ENCODE assay signal across 27 cellular contexts in the genomic region with DNA sequence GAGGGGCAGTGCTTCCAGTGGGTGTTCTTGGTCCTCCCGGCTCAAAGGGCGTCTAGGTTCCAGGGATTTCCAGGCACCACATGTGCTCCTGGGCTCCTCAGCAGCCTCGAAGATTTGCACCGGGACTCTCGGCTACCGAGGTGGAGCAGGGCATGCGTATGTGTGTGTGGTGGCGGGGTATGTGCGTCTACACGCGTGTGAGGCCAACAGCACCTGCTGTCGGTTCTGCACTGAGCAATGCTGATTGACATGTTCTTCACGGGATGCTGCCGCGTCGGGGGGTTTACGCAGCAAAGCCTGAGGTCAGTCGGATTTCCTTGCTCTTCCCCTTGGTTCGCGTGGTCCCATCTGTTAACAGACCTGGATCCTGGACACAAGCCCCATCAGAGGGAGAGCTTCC.
"Had no signal": no experiment of that assay in that cellular context is flagged by ENCODE, and none has a peak within 500 bp of the region (broad histone marks: within the 10 kb centered on the region; RNA-seq: fewer than 3 reads in every experiment).

No MANE protein-coding gene starts in this region.

- H3K27me3 ChIP-seq: ascending aorta, brain microvascular endothelial cell, sigmoid colon had no signal

- ATAC-seq: activated CD4-positive, alpha-beta T cell treated with anti-CD3 and anti-CD28 coated beads for 36 hours; activated naive CD4-positive, alpha-beta T cell treated with anti-CD3 and anti-CD28 coated beads, Interleukin-2, amount 50 U/mL, for 72 hours; effector memory CD8-positive, alpha-beta T cell; esophagus mucosa; left cardiac atrium; T-cell had no signal

- H3K27ac Mint-ChIP-seq: activated B cell treated with CpG ODN at 0.5 μM for 24 hours; activated CD4-positive, alpha-beta T cell treated with anti-CD3 and anti-CD28 coated beads for 36 hours; memory B cell; progenitor cell of endocrine pancreas; T-cell; type B pancreatic cell had no signal

- H3K36me3 ChIP-seq: ascending aorta, brain microvascular endothelial cell, sigmoid colon, thoracic aorta had no signal

- H3K9me3 Mint-ChIP-seq: activated B cell treated with CpG ODN at 0.5 μM for 24 hours; activated naive CD4-positive, alpha-beta T cell treated with anti-CD3 and anti-CD28 coated beads, Interleukin-2, amount 50 U/mL, for 72 hours; effector memory CD8-positive, alpha-beta T cell; memory B cell; neural crest cell; type B pancreatic cell had no signal

- H3K4me3 ChIP-seq: ascending aorta, sigmoid colon, smooth muscle cell, thoracic aorta had no signal

- H3K36me3 Mint-ChIP-seq: activated naive CD4-positive, alpha-beta T cell treated with anti-CD3 and anti-CD28 coated beads, Interleukin-2, amount 50 U/mL, for 72 hours; memory B cell; T-cell; type B pancreatic cell had no signal

- H3K27ac ChIP-seq: ascending aorta, brain microvascular endothelial cell, sigmoid colon, thoracic aorta had no signal

- DNase-seq: activated B cell treated with CpG ODN at 0.5 μM for 24 hours; activated CD4-positive, alpha-beta T cell treated with anti-CD3 and anti-CD28 coated beads for 36 hours; activated CD4-positive, alpha-beta T cell treated with anti-CD3 and anti-CD28 coated beads, Interleukin-2, amount 50 U/mL, for 4 hours; activated gamma-delta T cell treated with Interleukin-2 at 50 U/mL for 16 hours; brain microvascular endothelial cell; caudate nucleus; effector memory CD8-positive, alpha-beta T cell; glutamatergic neuron; hypothalamus; left cardiac atrium; naive B cell; retina; sigmoid colon; stimulated activated CD4-positive, alpha-beta T cell treated with anti-CD3 and anti-CD28 coated beads, Interleukin-15, amount 100 ng/mL, for 24 hours; stimulated activated CD8-positive, alpha-beta memory T cell treated with anti-CD3 and anti-CD28 coated beads, Interleukin-4, amount 100 ng/mL, for 48 hours; stimulated activated naive CD4-positive, alpha-beta T cell treated with Interleukin-2 at 50 U/mL for 16 hours; T-helper 9 cell had no signal

- H3K4me2 ChIP-seq: smooth muscle cell had no signal

- H3K4me1 ChIP-seq: ascending aorta, sigmoid colon had no signal

- H3K9me3 ChIP-seq: ascending aorta, sigmoid colon, thoracic aorta had no signal

- H3K27me3 Mint-ChIP-seq: activated B cell treated with CpG ODN at 0.5 μM for 24 hours; activated CD4-positive, alpha-beta T cell treated with anti-CD3 and anti-CD28 coated beads for 36 hours; memory B cell; T-cell had no signal

- H3K4me3 Mint-ChIP-seq: activated B cell treated with CpG ODN at 0.5 μM for 24 hours; activated CD4-positive, alpha-beta T cell treated with anti-CD3 and anti-CD28 coated beads for 36 hours; effector memory CD8-positive, alpha-beta T cell; memory B cell; naive B cell; neural crest cell; T-cell; type B pancreatic cell had no signal
